ENCODE assay signal across 1 cellular context in genomic region chr1:18901147-18901951, GRCh38.
TF ChIP-seq lines count a peak whose summit lies in the region.

No MANE protein-coding gene starts in this region.

TF ChIP-seq in HepG2, 621 proteins besides CTCF, POLR2A, EP300 and RAD21 (continued from another document and continues in another):
- 0 out of 2 replicates have a peak, but pooled peaks have one; percentile 15 for TF ChIP-seq ZNF83 (CRISPR knock-in tag; IDR thresholded peaks at IDR 0.05; ENCODE audit: borderline replicate concordance)
- TF ChIP-seq, protein P1, sequence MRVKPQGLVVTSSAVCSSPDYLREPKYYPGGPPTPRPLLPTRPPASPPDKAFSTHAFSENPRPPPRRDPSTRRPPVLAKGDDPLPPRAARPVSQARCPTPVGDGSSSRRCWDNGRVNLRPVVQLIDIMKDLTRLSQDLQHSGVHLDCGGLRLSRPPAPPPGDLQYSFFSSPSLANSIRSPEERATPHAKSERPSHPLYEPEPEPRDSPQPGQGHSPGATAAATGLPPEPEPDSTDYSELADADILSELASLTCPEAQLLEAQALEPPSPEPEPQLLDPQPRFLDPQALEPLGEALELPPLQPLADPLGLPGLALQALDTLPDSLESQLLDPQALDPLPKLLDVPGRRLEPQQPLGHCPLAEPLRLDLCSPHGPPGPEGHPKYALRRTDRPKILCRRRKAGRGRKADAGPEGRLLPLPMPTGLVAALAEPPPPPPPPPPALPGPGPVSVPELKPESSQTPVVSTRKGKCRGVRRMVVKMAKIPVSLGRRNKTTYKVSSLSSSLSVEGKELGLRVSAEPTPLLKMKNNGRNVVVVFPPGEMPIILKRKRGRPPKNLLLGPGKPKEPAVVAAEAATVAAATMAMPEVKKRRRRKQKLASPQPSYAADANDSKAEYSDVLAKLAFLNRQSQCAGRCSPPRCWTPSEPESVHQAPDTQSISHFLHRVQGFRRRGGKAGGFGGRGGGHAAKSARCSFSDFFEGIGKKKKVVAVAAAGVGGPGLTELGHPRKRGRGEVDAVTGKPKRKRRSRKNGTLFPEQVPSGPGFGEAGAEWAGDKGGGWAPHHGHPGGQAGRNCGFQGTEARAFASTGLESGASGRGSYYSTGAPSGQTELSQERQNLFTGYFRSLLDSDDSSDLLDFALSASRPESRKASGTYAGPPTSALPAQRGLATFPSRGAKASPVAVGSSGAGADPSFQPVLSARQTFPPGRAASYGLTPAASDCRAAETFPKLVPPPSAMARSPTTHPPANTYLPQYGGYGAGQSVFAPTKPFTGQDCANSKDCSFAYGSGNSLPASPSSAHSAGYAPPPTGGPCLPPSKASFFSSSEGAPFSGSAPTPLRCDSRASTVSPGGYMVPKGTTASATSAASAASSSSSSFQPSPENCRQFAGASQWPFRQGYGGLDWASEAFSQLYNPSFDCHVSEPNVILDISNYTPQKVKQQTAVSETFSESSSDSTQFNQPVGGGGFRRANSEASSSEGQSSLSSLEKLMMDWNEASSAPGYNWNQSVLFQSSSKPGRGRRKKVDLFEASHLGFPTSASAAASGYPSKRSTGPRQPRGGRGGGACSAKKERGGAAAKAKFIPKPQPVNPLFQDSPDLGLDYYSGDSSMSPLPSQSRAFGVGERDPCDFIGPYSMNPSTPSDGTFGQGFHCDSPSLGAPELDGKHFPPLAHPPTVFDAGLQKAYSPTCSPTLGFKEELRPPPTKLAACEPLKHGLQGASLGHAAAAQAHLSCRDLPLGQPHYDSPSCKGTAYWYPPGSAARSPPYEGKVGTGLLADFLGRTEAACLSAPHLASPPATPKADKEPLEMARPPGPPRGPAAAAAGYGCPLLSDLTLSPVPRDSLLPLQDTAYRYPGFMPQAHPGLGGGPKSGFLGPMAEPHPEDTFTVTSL (CRISPR knock-in tag; IDR thresholded peaks at IDR 0.05; ENCODE audit: borderline replicate concordance) = peak; percentile 75
- TF ChIP-seq SAFB2 (CRISPR knock-in tag; IDR thresholded peaks at IDR 0.05; ENCODE audit: borderline replicate concordance, low read depth) = no peak
- TF ChIP-seq GPN1 (CRISPR knock-in tag; IDR thresholded peaks at IDR 0.05; ENCODE audit: borderline replicate concordance) = no peak; the same call in 1 of the 2 replicates
- TF ChIP-seq SP2 (CRISPR knock-in tag; IDR thresholded peaks at IDR 0.05) = no peak
- no peak for TF ChIP-seq BRCA1 (CRISPR knock-in tag; IDR thresholded peaks at IDR 0.05)
- TF ChIP-seq ZNF556 (CRISPR knock-in tag; IDR thresholded peaks at IDR 0.05; ENCODE audit: borderline replicate concordance) = no peak; the same call in 1 of the 2 replicates
- no peak for TF ChIP-seq ZNF639 (CRISPR knock-in tag; conservative IDR thresholded peaks at IDR 0.05)
- peak; percentile 38; the same call in 1 of the 2 replicates for TF ChIP-seq POGZ (CRISPR knock-in tag; IDR thresholded peaks at IDR 0.05)
- TF ChIP-seq NFRKB (IDR thresholded peaks at IDR 0.05) = no peak
- no peak for TF ChIP-seq NFE2L2 (IDR thresholded peaks at IDR 0.05; ENCODE audit: low read length)
- TF ChIP-seq, protein P2, sequence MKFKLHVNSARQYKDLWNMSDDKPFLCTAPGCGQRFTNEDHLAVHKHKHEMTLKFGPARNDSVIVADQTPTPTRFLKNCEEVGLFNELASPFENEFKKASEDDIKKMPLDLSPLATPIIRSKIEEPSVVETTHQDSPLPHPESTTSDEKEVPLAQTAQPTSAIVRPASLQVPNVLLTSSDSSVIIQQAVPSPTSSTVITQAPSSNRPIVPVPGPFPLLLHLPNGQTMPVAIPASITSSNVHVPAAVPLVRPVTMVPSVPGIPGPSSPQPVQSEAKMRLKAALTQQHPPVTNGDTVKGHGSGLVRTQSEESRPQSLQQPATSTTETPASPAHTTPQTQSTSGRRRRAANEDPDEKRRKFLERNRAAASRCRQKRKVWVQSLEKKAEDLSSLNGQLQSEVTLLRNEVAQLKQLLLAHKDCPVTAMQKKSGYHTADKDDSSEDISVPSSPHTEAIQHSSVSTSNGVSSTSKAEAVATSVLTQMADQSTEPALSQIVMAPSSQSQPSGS (CRISPR knock-in tag; IDR thresholded peaks at IDR 0.05) = peak; percentile 75
- TF ChIP-seq TAF15 (IDR thresholded peaks at IDR 0.05; ENCODE audit: low read depth, low read length, poor library complexity, severe bottlenecking) = no peak
- TF ChIP-seq NCOR1 (IDR thresholded peaks at IDR 0.05; ENCODE audit: borderline replicate concordance, low read length) = no peak; the same call in 1 of the 2 replicates
- no peak for TF ChIP-seq ZNF3 (CRISPR knock-in tag; IDR thresholded peaks at IDR 0.05)
- TF ChIP-seq PTBP1 (IDR thresholded peaks at IDR 0.05; ENCODE audit: low read depth, low read length, poor library complexity, severe bottlenecking) = no peak
- TF ChIP-seq ZUFSP (CRISPR knock-in tag; IDR thresholded peaks at IDR 0.05; ENCODE audit: borderline replicate concordance) = no peak
- no peak for TF ChIP-seq ZNF597 (CRISPR knock-in tag; IDR thresholded peaks at IDR 0.05)
- TF ChIP-seq ZNF256 (CRISPR knock-in tag; conservative IDR thresholded peaks at IDR 0.05) = no peak
- peak; percentile 51; the same call in 1 of the 2 replicates for TF ChIP-seq ZNF878 (CRISPR knock-in tag; IDR thresholded peaks at IDR 0.05)
- TF ChIP-seq AGO2 (optimal IDR thresholded peaks at IDR 0.05; ENCODE audit: low read depth, low read length) = no peak
- peak; percentile 49 for TF ChIP-seq HNRNPH1 (optimal IDR thresholded peaks at IDR 0.05; ENCODE audit: low read depth, low read length)
- TF ChIP-seq ZBTB1 (CRISPR knock-in tag; IDR thresholded peaks at IDR 0.05; ENCODE audit: borderline replicate concordance) = no peak
- TF ChIP-seq ZBTB44 (CRISPR knock-in tag; IDR thresholded peaks at IDR 0.05) = no peak
- peak; percentile 58 for TF ChIP-seq GATAD1 (CRISPR knock-in tag; IDR thresholded peaks at IDR 0.05)
- TF ChIP-seq, protein P3, sequence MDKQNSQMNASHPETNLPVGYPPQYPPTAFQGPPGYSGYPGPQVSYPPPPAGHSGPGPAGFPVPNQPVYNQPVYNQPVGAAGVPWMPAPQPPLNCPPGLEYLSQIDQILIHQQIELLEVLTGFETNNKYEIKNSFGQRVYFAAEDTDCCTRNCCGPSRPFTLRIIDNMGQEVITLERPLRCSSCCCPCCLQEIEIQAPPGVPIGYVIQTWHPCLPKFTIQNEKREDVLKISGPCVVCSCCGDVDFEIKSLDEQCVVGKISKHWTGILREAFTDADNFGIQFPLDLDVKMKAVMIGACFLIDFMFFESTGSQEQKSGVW (CRISPR knock-in tag; IDR thresholded peaks at IDR 0.05; ENCODE audit: borderline replicate concordance) = no peak
- no peak for TF ChIP-seq ZNF501 (CRISPR knock-in tag; IDR thresholded peaks at IDR 0.05)
- TF ChIP-seq MXD3 (CRISPR knock-in tag; IDR thresholded peaks at IDR 0.05) = no peak
- TF ChIP-seq ZNF746 (CRISPR knock-in tag; IDR thresholded peaks at IDR 0.05) = peak; percentile 59; the same call in 1 of the 2 replicates
- TF ChIP-seq, protein P4, sequence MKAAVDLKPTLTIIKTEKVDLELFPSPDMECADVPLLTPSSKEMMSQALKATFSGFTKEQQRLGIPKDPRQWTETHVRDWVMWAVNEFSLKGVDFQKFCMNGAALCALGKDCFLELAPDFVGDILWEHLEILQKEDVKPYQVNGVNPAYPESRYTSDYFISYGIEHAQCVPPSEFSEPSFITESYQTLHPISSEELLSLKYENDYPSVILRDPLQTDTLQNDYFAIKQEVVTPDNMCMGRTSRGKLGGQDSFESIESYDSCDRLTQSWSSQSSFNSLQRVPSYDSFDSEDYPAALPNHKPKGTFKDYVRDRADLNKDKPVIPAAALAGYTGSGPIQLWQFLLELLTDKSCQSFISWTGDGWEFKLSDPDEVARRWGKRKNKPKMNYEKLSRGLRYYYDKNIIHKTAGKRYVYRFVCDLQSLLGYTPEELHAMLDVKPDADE (CRISPR knock-in tag; IDR thresholded peaks at IDR 0.05) = no peak
- TF ChIP-seq KLF11 (CRISPR knock-in tag; IDR thresholded peaks at IDR 0.05) = no peak
- no peak for TF ChIP-seq FOXC1 (CRISPR knock-in tag; IDR thresholded peaks at IDR 0.05; ENCODE audit: borderline replicate concordance)
- no peak for TF ChIP-seq SOX13 (IDR thresholded peaks at IDR 0.05)
- TF ChIP-seq SOX13 (CRISPR knock-in tag; conservative IDR thresholded peaks at IDR 0.05 in 1 of 2, IDR thresholded peaks at IDR 0.05 in 1 of 2) = peak in 1 of 2 experiments; percentile 90; a peak in 2 of 4 replicates
- TF ChIP-seq DNMT1 (CRISPR knock-in tag; IDR thresholded peaks at IDR 0.05) = no peak
- TF ChIP-seq KDM4B (CRISPR knock-in tag; IDR thresholded peaks at IDR 0.05) = peak; percentile 37; the same call in 1 of the 2 replicates
- no peak for TF ChIP-seq STAT6 (CRISPR knock-in tag; IDR thresholded peaks at IDR 0.05; ENCODE audit: borderline replicate concordance)
- peak; percentile 50; the same call in 1 of the 2 replicates for TF ChIP-seq ZBTB38 (CRISPR knock-in tag; IDR thresholded peaks at IDR 0.05)
- no peak for TF ChIP-seq CAMTA2 (CRISPR knock-in tag; IDR thresholded peaks at IDR 0.05; ENCODE audit: borderline replicate concordance)
- no peak for TF ChIP-seq DNMT3B (CRISPR knock-in tag; conservative IDR thresholded peaks at IDR 0.05)
- TF ChIP-seq RORA (CRISPR knock-in tag; IDR thresholded peaks at IDR 0.05) = no peak
